ENCODE assay signal across 9 cellular contexts in genomic region chr2:136874258-136874657, GRCh38.
DNase-seq lines count a peak whose midpoint lies in the region; ATAC-seq and TF ChIP-seq lines count a peak whose summit lies in the region.
"Had no signal": no experiment of that assay in that cellular context is flagged by ENCODE, and none has a peak within 500 bp of the region (broad histone marks: within the 10 kb centered on the region; RNA-seq: fewer than 3 reads in every experiment).

No MANE protein-coding gene starts in this region.

- ATAC-seq in GM18868 (IDR thresholded peaks at IDR 0.05; ENCODE audit: unreplicated experiment), result peak; percentile 84

- H3K27ac ChIP-seq in adrenal gland (no peak overlapping the region), caudate nucleus (ENCODE audit: low read depth, low read length) (no peak overlapping the region)

- H3K4me1 ChIP-seq in Loucy (ENCODE audit: insufficient read depth, low read length, poor library complexity, severe bottlenecking) (no peaks in the 10 kb centered on the region), adrenal gland (replicated peaks in 1 of 2) (no peaks in the 10 kb centered on the region)

- no peaks in the 10 kb centered on the region for H3K27me3 ChIP-seq in Loucy (ENCODE audit: insufficient read depth, low read length, poor library complexity, severe bottlenecking)
- H3K27me3 ChIP-seq in adrenal gland, result no peaks in the 10 kb centered on the region

- no peaks in the 10 kb centered on the region for H3K79me2 ChIP-seq in Loucy (ENCODE audit: insufficient read depth, low read length)

- no peaks in the 10 kb centered on the region for H3K9me3 Mint-ChIP-seq in neural crest cell
- no peaks in the 10 kb centered on the region for H3K9me3 Mint-ChIP-seq in activated CD4-positive, alpha-beta memory T cell treated with anti-CD3 and anti-CD28 coated beads for 36 hours

- POLR2A ChIA-PET in activated CD4-positive, alpha-beta memory T cell treated with anti-CD3 and anti-CD28 coated beads for 36 hours (lab: Charles Lee), result no interaction called here

- TF ChIP-seq POLR2A in adrenal gland (IDR thresholded peaks at IDR 0.05), result no peak

- peak; percentile 70 for TF ChIP-seq CTCF in Loucy (conservative IDR thresholded peaks at IDR 0.05; ENCODE audit: low read length)
- TF ChIP-seq CTCF in adrenal gland (IDR thresholded peaks at IDR 0.05), result peak in 5 of 6 experiments; percentile 7 to 49 (median 39)
- peak; percentile 60 for TF ChIP-seq CTCF in neural crest cell (conservative IDR thresholded peaks at IDR 0.05)

- H3F3A ChIP-seq in Loucy (ENCODE audit: low read depth), result no peaks in the 10 kb centered on the region

- CTCF ChIA-PET in activated CD4-positive, alpha-beta memory T cell treated with anti-CD3 and anti-CD28 coated beads for 36 hours (lab: Charles Lee), result interaction anchor here (0.7 kb wide), 1 partner anchor 460 kb away, joined by 5 read pairs; no protein-coding TSS in a partner anchor

- H3K4me3 ChIP-seq in Loucy (ENCODE audit: low read length, poor library complexity, severe bottlenecking), result no peak overlapping the region
- H3K4me3 ChIP-seq in adrenal gland, result no peak overlapping the region

- H3K27me3 Mint-ChIP-seq in neural crest cell (ENCODE audit: low read depth), result peaks cover 5% of the 10 kb centered on the region
- H3K27me3 Mint-ChIP-seq in activated CD4-positive, alpha-beta memory T cell treated with anti-CD3 and anti-CD28 coated beads for 36 hours, result no peaks in the 10 kb centered on the region

- intact Hi-C loops in adrenal gland (cut with DNase I), result no loop called here
- intact Hi-C loops in activated CD4-positive, alpha-beta memory T cell treated with anti-CD3 and anti-CD28 coated beads for 36 hours (cut with micrococcal nuclease), result no loop called here

- no peaks in the 10 kb centered on the region for H3K36me3 Mint-ChIP-seq in neural crest cell (ENCODE audit: low read depth)
- no peaks in the 10 kb centered on the region for H3K36me3 Mint-ChIP-seq in activated CD4-positive, alpha-beta memory T cell treated with anti-CD3 and anti-CD28 coated beads for 36 hours

- no peak overlapping the region for H3K9ac ChIP-seq in Loucy (ENCODE audit: low read depth, low read length, poor library complexity, severe bottlenecking)

- no peak overlapping the region for H3K27ac Mint-ChIP-seq in neural crest cell (ENCODE audit: unreplicated experiment)
- no peak overlapping the region for H3K27ac Mint-ChIP-seq in activated CD4-positive, alpha-beta memory T cell treated with anti-CD3 and anti-CD28 coated beads for 36 hours

- H2AFZ ChIP-seq in Loucy (ENCODE audit: low read length), result peak overlapping the region; percentile 66

- H3K4me3 Mint-ChIP-seq in neural crest cell, result no peak overlapping the region
- H3K4me3 Mint-ChIP-seq in activated CD4-positive, alpha-beta memory T cell treated with anti-CD3 and anti-CD28 coated beads for 36 hours, result no peak overlapping the region

- H3K4me2 ChIP-seq in Loucy (ENCODE audit: low read depth, low read length, poor library complexity, severe bottlenecking), result no peak overlapping the region

- DNase-seq in adrenal gland (peak in 2 of 7 donors; percentile 8 to 19), neural crest cell (ENCODE audit: low read depth, low spot score) (no peak), caudate nucleus (lab: John Stamatoyannopoulos, UW) (no peak)
- DNase-seq in activated naive CD4-positive, alpha-beta T cell treated with Interleukin-2 at 50 U/mL for 16 hours, result no peak
- no peak for DNase-seq in activated CD4-positive, alpha-beta memory T cell treated with anti-CD3 and anti-CD28 coated beads for 36 hours
- DNase-seq: NCI-H187 treated with DMSO at 0.1 percent for 48 hours, substantia nigra had no signal

- H3K36me3 ChIP-seq in Loucy (ENCODE audit: insufficient read depth, low read length) (no peaks in the 10 kb centered on the region), adrenal gland (replicated peaks in 1 of 2) (no peaks in the 10 kb centered on the region)

- H3K9me2 ChIP-seq in Loucy (replicated peaks; ENCODE audit: low read depth, low read length), result no peaks in the 10 kb centered on the region

- no peaks in the 10 kb centered on the region for H3K4me1 Mint-ChIP-seq in neural crest cell
- H3K4me1 Mint-ChIP-seq in activated CD4-positive, alpha-beta memory T cell treated with anti-CD3 and anti-CD28 coated beads for 36 hours (ENCODE audit: low read depth), result no peaks in the 10 kb centered on the region

- no peaks in the 10 kb centered on the region for H4K20me1 ChIP-seq in Loucy (ENCODE audit: insufficient read depth, low read length, poor library complexity, severe bottlenecking)

- WGBS in adrenal gland, 4 donors, result 41 to 54% (median 46%) methylated on average over 6 of the region's 6 CpGs

- no peaks in the 10 kb centered on the region for H3K9me3 ChIP-seq in Loucy (ENCODE audit: insufficient read depth, low read depth, low read length)
- no peaks in the 10 kb centered on the region for H3K9me3 ChIP-seq in adrenal gland (replicated peaks in 1 of 3)
